ENCODE assay signal across 22 cellular contexts in the genomic region with DNA sequence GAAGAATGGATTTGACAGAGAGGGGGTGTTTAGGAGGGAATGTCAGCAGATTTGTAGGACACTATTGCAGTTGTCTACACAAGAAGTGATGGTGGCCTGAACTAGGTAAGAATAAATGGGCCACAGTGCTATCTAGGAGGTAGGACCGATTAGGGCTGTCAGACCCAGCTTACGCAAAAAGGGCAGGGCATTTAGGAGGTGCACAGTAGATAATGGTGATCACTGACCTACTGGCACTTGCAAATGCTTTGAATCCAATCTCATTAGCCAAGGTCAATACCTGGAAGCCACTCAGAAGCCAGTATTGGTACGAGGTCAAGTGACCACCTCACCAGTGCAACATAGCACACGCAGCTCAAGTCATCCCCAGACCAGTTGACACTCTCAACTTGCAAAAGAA.
"Had no signal": no experiment of that assay in that cellular context is flagged by ENCODE, and none has a peak within 500 bp of the region (broad histone marks: within the 10 kb centered on the region; RNA-seq: fewer than 3 reads in every experiment).

No MANE protein-coding gene starts in this region.

- H3K27ac ChIP-seq: colonic mucosa, esophagus squamous epithelium, foreskin keratinocyte, left ventricle myocardium inferior, lower lobe of right lung, pancreas, prostate gland, skin epidermis, stomach, thoracic aorta, transverse colon had no signal

- H3K4me1 ChIP-seq: colonic mucosa, esophagus squamous epithelium, foreskin keratinocyte, left ventricle myocardium inferior, lower lobe of right lung, pancreas had no signal

- H3K4me3 ChIP-seq: colonic mucosa, esophagus squamous epithelium, left ventricle myocardium inferior, lower lobe of right lung, pancreas, prostate gland, skin epidermis, stomach, thoracic aorta, transverse colon had no signal

- H3K36me3 ChIP-seq: colonic mucosa, esophagus squamous epithelium, left ventricle myocardium inferior, lower lobe of right lung, pancreas, prostate gland, stomach, thoracic aorta, transverse colon had no signal

- FAIRE-seq: keratinocyte, pancreas had no signal

- H3K4me3 Mint-ChIP-seq: immature natural killer cell, memory B cell, naive B cell, nephron had no signal

- H3K27ac Mint-ChIP-seq: immature natural killer cell, memory B cell, naive B cell had no signal

- DNase-seq: colonic mucosa; dermis blood vessel endothelial cell; esophagus squamous epithelium; immature natural killer cell; left ventricle myocardium inferior; lower lobe of right lung; naive B cell; occipital lobe; pancreas; stimulated activated CD4-positive, alpha-beta T cell treated with anti-CD3 and anti-CD28 coated beads, Interleukin-2, amount 100 ng/mL, for 24 hours; stimulated activated CD4-positive, alpha-beta T cell treated with anti-CD3 and anti-CD28 coated beads, Interleukin-4, amount 100 ng/mL, for 4 hours; stimulated activated naive CD4-positive, alpha-beta T cell; stomach; substantia nigra; transverse colon had no signal

- H3K9me3 ChIP-seq: colonic mucosa, esophagus squamous epithelium, left ventricle myocardium inferior, lower lobe of right lung, pancreas, prostate gland, stomach, thoracic aorta, transverse colon had no signal

- H3K4me1 Mint-ChIP-seq: immature natural killer cell, memory B cell, naive B cell had no signal

- H3K27me3 ChIP-seq: colonic mucosa, pancreas, stomach, transverse colon had no signal

- H3K9me3 Mint-ChIP-seq: nephron had no signal

- ATAC-seq: foreskin keratinocyte, lower lobe of right lung, pancreas had no signal
